ENCODE assay signal across 16 cellular contexts in genomic region chr1:17516303-17517214, GRCh38. TPM values are rescaled to one million over a fixed set of nuclear protein-coding genes. Genes with fewer than 3 reads are reported as not detected.
DNase-seq lines count a peak whose midpoint lies in the region; ATAC-seq, FAIRE-seq and TF ChIP-seq lines count a peak whose summit lies in the region.
"Had no signal": no experiment of that assay in that cellular context is flagged by ENCODE, and none has a peak within 500 bp of the region (broad histone marks: within the 10 kb centered on the region; RNA-seq: fewer than 3 reads in every experiment).

No MANE protein-coding gene starts in this region.

- H3K9me3 ChIP-seq in GM12878 (replicated peaks; ENCODE audit: control insufficient read depth, insufficient read depth, low read length) = no peaks in the 10 kb centered on the region
- H3K9me3 ChIP-seq: heart right ventricle had no signal

- TF ChIP-seq EP300 in GM12878 (IDR thresholded peaks at IDR 0.05; ENCODE audit: borderline replicate concordance in 1 of 2, control insufficient read depth in 1 of 2, low read depth in 2 of 2, low read length in 2 of 2) = no peak

- H3K9ac ChIP-seq in GM12878 (ENCODE audit: control insufficient read depth, insufficient read depth, low read length) = no peak overlapping the region

- peaks cover 8% of the 10 kb centered on the region for H3K4me1 Mint-ChIP-seq in progenitor cell of endocrine pancreas (ENCODE audit: low read depth)
- no peaks in the 10 kb centered on the region for H3K4me1 Mint-ChIP-seq in activated naive CD8-positive, alpha-beta T cell treated with anti-CD3 and anti-CD28 coated beads for 36 hours
- H3K4me1 Mint-ChIP-seq in glutamatergic neuron (ENCODE audit: low read depth, unreplicated experiment) = peaks cover 5% of the 10 kb centered on the region

- H4K20me1 ChIP-seq in GM12878 (ENCODE audit: control insufficient read depth, insufficient read depth) = no peaks in the 10 kb centered on the region

- H3K27ac Mint-ChIP-seq in progenitor cell of endocrine pancreas (peak overlapping the region; percentile 73), glutamatergic neuron (ENCODE audit: unreplicated experiment) (no peak overlapping the region)
- no peak overlapping the region for H3K27ac Mint-ChIP-seq in activated naive CD8-positive, alpha-beta T cell treated with anti-CD3 and anti-CD28 coated beads for 36 hours
- H3K27ac Mint-ChIP-seq: activated CD8-positive, alpha-beta T cell treated with anti-CD3 and anti-CD28 coated beads for 36 hours; activated T-helper 2 cell treated with anti-CD3 and anti-CD28 coated beads, Interferon-gamma antibody, Interleukin-2, Interleukin-4, amounts not matched to agents 10 μg/mL and 5 μg/mL and 100 μg/mL, durations not matched to agents 14 hours and 24 hours and 36 hours had no signal

- H3K27me3 ChIP-seq in H7 (ENCODE audit: control insufficient read depth, insufficient read depth, low read length) (no peaks in the 10 kb centered on the region), GM12878 (replicated peaks in 1 of 2; ENCODE audit: control insufficient read depth in 2 of 2, insufficient read depth in 2 of 2, low read length in 1 of 2) (peaks cover 0 to 3% of the 10 kb centered on the region in 2 experiments; a peak in 3 of 4 replicates)

- CTCF ChIA-PET in GM12878 (lab: Yijun Ruan, JAX) = interaction anchor here (1.6 kb wide), 1 partner anchor 90 kb away, joined by 7 read pairs; no protein-coding TSS in a partner anchor

- H3K27ac ChIP-seq in GM12878 (ENCODE audit: control insufficient read depth, insufficient read depth) = no peak overlapping the region
- H3K27ac ChIP-seq: heart right ventricle had no signal

- no peaks in the 10 kb centered on the region for H3K4me1 ChIP-seq in GM12878 (ENCODE audit: control insufficient read depth, insufficient read depth, low read length)
- H3K4me1 ChIP-seq: heart right ventricle had no signal

- H3K9me3 Mint-ChIP-seq in progenitor cell of endocrine pancreas (ENCODE audit: low read depth) (no peaks in the 10 kb centered on the region), glutamatergic neuron (ENCODE audit: unreplicated experiment) (no peaks in the 10 kb centered on the region)
- H3K9me3 Mint-ChIP-seq in activated naive CD8-positive, alpha-beta T cell treated with anti-CD3 and anti-CD28 coated beads for 36 hours = no peaks in the 10 kb centered on the region
- H3K9me3 Mint-ChIP-seq: activated CD8-positive, alpha-beta T cell treated with anti-CD3 and anti-CD28 coated beads for 36 hours; activated T-helper 2 cell treated with anti-CD3 and anti-CD28 coated beads, Interferon-gamma antibody, Interleukin-2, Interleukin-4, amounts not matched to agents 10 μg/mL and 5 μg/mL and 100 μg/mL, durations not matched to agents 14 hours and 24 hours and 36 hours; neural crest cell had no signal

- H2AFZ ChIP-seq in GM12878 (ENCODE audit: control insufficient read depth, low read depth, low read length) = no peak overlapping the region

- DNase-seq in H7 (peak; percentile 88), GM12878 (ENCODE audit: low read depth, low spot score) (no peak), left lobe of liver (ENCODE audit: low spot score) (peak; percentile 93), progenitor cell of endocrine pancreas (ENCODE audit: low spot score, unreplicated experiment) (no peak), glutamatergic neuron (no peak)
- no peak for DNase-seq in activated naive CD8-positive, alpha-beta T cell treated with anti-CD3 and anti-CD28 coated beads for 36 hours
- DNase-seq: activated CD8-positive, alpha-beta T cell treated with anti-CD3 and anti-CD28 coated beads for 36 hours; HCEC 1CT; heart right ventricle; Karpas-422; NCI-H1436 treated with DMSO at 0.1 percent for 48 hours had no signal

- H3K36me3 ChIP-seq in H7 (replicated peaks; ENCODE audit: control insufficient read depth, insufficient read depth, low read length) (no peaks in the 10 kb centered on the region), GM12878 (ENCODE audit: control insufficient read depth in 2 of 2, insufficient read depth in 2 of 2, low read length in 1 of 2) (no peaks in the 10 kb centered on the region)
- H3K36me3 ChIP-seq: heart right ventricle had no signal

- RAD21 ChIA-PET in GM12878 (lab: Charles Lee; ENCODE audit: unreplicated experiment) = interaction anchor here (0.6 kb wide), 1 partner anchor 91 kb away, joined by 3 read pairs; no protein-coding TSS in a partner anchor

- POLR2A ChIA-PET in GM12878 (lab: Charles Lee) = no interaction called here

- in situ Hi-C loops in GM12878 (cut with MboI) = no loop called here

- no TSS peak for BruUV-seq in GM12878 (replicated peaks; lab: Mats Ljungman, UMichigan)

- no peaks in the 10 kb centered on the region for H3K79me2 ChIP-seq in GM12878 (ENCODE audit: control insufficient read depth, insufficient read depth, low read length)

- TF ChIP-seq RAD21 in GM12878 (IDR thresholded peaks at IDR 0.05; ENCODE audit: insufficient read depth, low read depth, low read length) = no peak

- no peak overlapping the region for H3K4me2 ChIP-seq in GM12878 (ENCODE audit: control insufficient read depth, insufficient read depth)

- SMC1A ChIA-PET in GM12878 (lab: Charles Lee; ENCODE audit: uncharacterized antibody, unreplicated experiment) = interaction anchor here (0.9 kb wide), 1 partner anchor 15 kb away, joined by 3 read pairs; no protein-coding TSS in a partner anchor

- no peak overlapping the region for H3K4me3 ChIP-seq in H7 (ENCODE audit: insufficient read depth, low read depth, low read length)
- no peak overlapping the region for H3K4me3 ChIP-seq in GM12878
- H3K4me3 ChIP-seq: heart right ventricle had no signal

- WGBS in GM12878 (ENCODE audit: insufficient coverage, insufficient replicate concordance, low lambda C conversion rate, missing lambda C conversion rate) = 8% methylated on average over 13 of the region's 13 CpGs

- H3K4me3 Mint-ChIP-seq in progenitor cell of endocrine pancreas (ENCODE audit: low read depth) (no peak overlapping the region), glutamatergic neuron (ENCODE audit: unreplicated experiment) (no peak overlapping the region)
- no peak overlapping the region for H3K4me3 Mint-ChIP-seq in activated naive CD8-positive, alpha-beta T cell treated with anti-CD3 and anti-CD28 coated beads for 36 hours
- H3K4me3 Mint-ChIP-seq: activated CD8-positive, alpha-beta T cell treated with anti-CD3 and anti-CD28 coated beads for 36 hours; neural crest cell had no signal

- ATAC-seq in GM12878 = no peak
- peak; percentile 93 for ATAC-seq in left lobe of liver
- ATAC-seq in HG03025 (IDR thresholded peaks at IDR 0.05; ENCODE audit: low FRiP score, unreplicated experiment) = no peak
- no peak for ATAC-seq in HG03039 (IDR thresholded peaks at IDR 0.05; ENCODE audit: unreplicated experiment)
- ATAC-seq: activated CD8-positive, alpha-beta T cell treated with anti-CD3 and anti-CD28 coated beads for 36 hours; esophagus mucosa had no signal

- no peak for FAIRE-seq in GM12878 (lab: Jason Lieb, UNC)

- TF ChIP-seq POLR2A in GM12878 (IDR thresholded peaks at IDR 0.05; ENCODE audit: low read depth, low read length) = no peak

- peaks cover 41% of the 10 kb centered on the region for H3K27me3 Mint-ChIP-seq in progenitor cell of endocrine pancreas
- peaks cover 21% of the 10 kb centered on the region for H3K27me3 Mint-ChIP-seq in activated naive CD8-positive, alpha-beta T cell treated with anti-CD3 and anti-CD28 coated beads for 36 hours
- no peaks in the 10 kb centered on the region for H3K27me3 Mint-ChIP-seq in glutamatergic neuron (ENCODE audit: unreplicated experiment)

- H3K36me3 Mint-ChIP-seq in progenitor cell of endocrine pancreas (ENCODE audit: insufficient read depth) = no peaks in the 10 kb centered on the region
- H3K36me3 Mint-ChIP-seq in activated naive CD8-positive, alpha-beta T cell treated with anti-CD3 and anti-CD28 coated beads for 36 hours = no peaks in the 10 kb centered on the region
- H3K36me3 Mint-ChIP-seq in glutamatergic neuron (ENCODE audit: unreplicated experiment) = no peaks in the 10 kb centered on the region

- TF ChIP-seq CTCF in GM12878 (IDR thresholded peaks at IDR 0.05 in 2 of 3, conservative IDR thresholded peaks at IDR 0.05 in 1 of 3; ENCODE audit: control insufficient read depth in 2 of 3, extremely low read depth in 1 of 3, insufficient read depth in 1 of 3, low read depth in 3 of 3, low read length in 3 of 3) = no peak
- no peak for TF ChIP-seq CTCF in progenitor cell of endocrine pancreas (IDR thresholded peaks at IDR 0.05; ENCODE audit: unreplicated experiment)
- TF ChIP-seq CTCF in glutamatergic neuron (IDR thresholded peaks at IDR 0.05; ENCODE audit: partially characterized antibody, unreplicated experiment) = no peak

- intact Hi-C loops in GM12878 (cut with micrococcal nuclease; ENCODE audit: unreplicated experiment) = no loop called here

TF ChIP-seq in GM12878, 131 proteins besides CTCF, POLR2A, EP300 and RAD21:
- no peak for TF ChIP-seq ZSCAN29 (IDR thresholded peaks at IDR 0.05)
- no peak for TF ChIP-seq ESRRA (IDR thresholded peaks at IDR 0.05; ENCODE audit: low read length)
- peak; percentile 20; the same call in 1 of the 2 replicates for TF ChIP-seq SPI1 (IDR thresholded peaks at IDR 0.05; ENCODE audit: borderline replicate concordance, insufficient read depth, low read depth, low read length)

RNA-seq across cellular contexts. Expression of gene ARHGEF10L, which starts 22.9 kb away (rescaled TPM):
- total RNA-seq in H7 (2014; rRNA removed; shearing (Covaris generic)) = 54.8 and 76.9 TPM in 2 replicates
- 11.6 and 14.6 TPM in 2 replicates for total RNA-seq in GM12878 (2013; cell fraction: nucleolus; rRNA removed)
- total RNA-seq in GM12878 (2014; rRNA removed) (0.49 and 0.51 TPM in 2 replicates), GM12878 (2014; rRNA removed; fragmentation: Illumina TruSeq; extraction: Trizol) (0.18 and 0.32 TPM in 2 replicates), GM12878 (2021) (0.44 and 0.53 TPM in 2 replicates), left lobe of liver (126 TPM), progenitor cell of endocrine pancreas (28.0 and 31.3 TPM in 2 replicates), glutamatergic neuron (ENCODE audit: unreplicated experiment) (89.8 TPM)
- polyA plus RNA-seq in GM12878 (2011; ENCODE audit: low read depth) = not detected
- polyA plus RNA-seq in GM12878 (2011; rRNA removed) (0.49 and 0.94 TPM in 2 replicates), GM12878 (2014; fragmentation: Illumina TruSeq; extraction: Trizol) (0.13 TPM in 1 of 2 replicates, not detected in the other), GM12878 (2014; fragmentation: Nextera tagmentation; extraction: Ambion mirVana) (under 1 TPM in 1 of 2 experiments, not detected in 1; 0.05 TPM), GM12878 (2014; rRNA removed) (0.32 and 0.37 TPM in 2 replicates), GM12878 (2016; fragmentation: Nextera tagmentation; extraction: Ambion mirVana) (under 1 TPM in 1 of 2 experiments, not detected in 1; 0.06 TPM)
- 0.79 and 1.2 TPM in 2 replicates for polyA plus RNA-seq in GM12878 (2011; cell fraction: cytosol; rRNA removed)
- polyA plus RNA-seq in GM12878 (2011; cell fraction: nucleus; rRNA removed) = 9.1 and 10.4 TPM in 2 replicates
- polyA plus RNA-seq in GM12878 (2012) = 0.19 and 0.27 TPM in 2 replicates
- 1.9 TPM in 2 replicates for polyA minus RNA-seq in GM12878 (2011; rRNA and poly(A)+ RNA removed)
- 0.94 and 1.0 TPM in 2 replicates for polyA minus RNA-seq in GM12878 (2011; cell fraction: cytosol; rRNA and poly(A)+ RNA removed)
- 2.1 and 3.9 TPM in 2 replicates for polyA minus RNA-seq in GM12878 (2011; cell fraction: nucleus; rRNA and poly(A)+ RNA removed)
- total RNA-seq in activated naive CD8-positive, alpha-beta T cell treated with anti-CD3 and anti-CD28 coated beads for 36 hours = not detected
- total RNA-seq: activated CD8-positive, alpha-beta T cell treated with anti-CD3 and anti-CD28 coated beads for 36 hours had no signal

Comparison
In these comparisons a context has a peak if more than half of its experiments do, and no peak if none do; other contexts are left out.
1. DNase-seq: peak in H7 (single experiment) and left lobe of liver (single experiment); none in GM12878 (single experiment), progenitor cell of endocrine pancreas (single experiment), activated naive CD8-positive, alpha-beta T cell treated with anti-CD3 and anti-CD28 coated beads for 36 hours (single experiment) and glutamatergic neuron (single experiment).